11 cellular contexts compared by ENCODE assay signal in genomic region chr11:35257287-35257686, GRCh38.
DNase-seq lines count a peak whose midpoint lies in the region; ATAC-seq, FAIRE-seq and TF ChIP-seq lines count a peak whose summit lies in the region.
"Had no signal": no experiment of that assay in that cellular context is flagged by ENCODE, and none has a peak within 500 bp of the region (broad histone marks: within the 10 kb centered on the region; RNA-seq: fewer than 3 reads in every experiment).

No MANE protein-coding gene starts in this region.

- POLR2A ChIA-PET in activated CD8-positive, alpha-beta T cell treated with anti-CD3 and anti-CD28 coated beads for 36 hours (lab: Charles Lee) = interaction anchor here (1.0 kb wide), 1 partner anchor 52 kb away, joined by 3 read pairs; no protein-coding TSS in a partner anchor

- H3K27ac Mint-ChIP-seq in activated CD8-positive, alpha-beta T cell treated with anti-CD3 and anti-CD28 coated beads for 36 hours = no peak overlapping the region
- H3K27ac Mint-ChIP-seq in nephron progenitor cell = no peak overlapping the region
- H3K27ac Mint-ChIP-seq: stimulated activated naive CD8-positive, alpha-beta T cell treated with anti-CD3 and anti-CD28 coated beads, Interleukin-15, Interleukin-2, amounts not matched to agents 100 ng/mL and 50 ng/mL, for 24 hours had no signal

- no peak overlapping the region for H3K4me3 Mint-ChIP-seq in activated CD8-positive, alpha-beta T cell treated with anti-CD3 and anti-CD28 coated beads for 36 hours
- no peak overlapping the region for H3K4me3 Mint-ChIP-seq in nephron progenitor cell
- H3K4me3 Mint-ChIP-seq: stimulated activated naive CD8-positive, alpha-beta T cell treated with anti-CD3 and anti-CD28 coated beads, Interleukin-15, Interleukin-2, amounts not matched to agents 100 ng/mL and 50 ng/mL, for 24 hours had no signal

- ATAC-seq in GM19351 (IDR thresholded peaks at IDR 0.05; ENCODE audit: unreplicated experiment) (peak; percentile 100), HG03025 (IDR thresholded peaks at IDR 0.05; ENCODE audit: low FRiP score, unreplicated experiment) (peak; percentile 99)
- ATAC-seq in activated CD8-positive, alpha-beta T cell treated with anti-CD3 and anti-CD28 coated beads for 36 hours = peak; percentile 98

- H3K9me3 Mint-ChIP-seq in activated CD8-positive, alpha-beta T cell treated with anti-CD3 and anti-CD28 coated beads for 36 hours = no peaks in the 10 kb centered on the region
- H3K9me3 Mint-ChIP-seq in nephron progenitor cell = no peaks in the 10 kb centered on the region
- H3K9me3 Mint-ChIP-seq: stimulated activated naive CD8-positive, alpha-beta T cell treated with anti-CD3 and anti-CD28 coated beads, Interleukin-15, Interleukin-2, amounts not matched to agents 100 ng/mL and 50 ng/mL, for 24 hours had no signal

- no peak for TF ChIP-seq POLR2A in GM12891 (IDR thresholded peaks at IDR 0.05; ENCODE audit: low read depth, low read length)

- intact Hi-C loops in activated CD8-positive, alpha-beta T cell treated with anti-CD3 and anti-CD28 coated beads for 36 hours (cut with micrococcal nuclease) = no loop called here

- TF ChIP-seq CTCF in activated CD8-positive, alpha-beta T cell treated with anti-CD3 and anti-CD28 coated beads for 36 hours (IDR thresholded peaks at IDR 0.05) = no peak
- no peak for TF ChIP-seq CTCF in nephron progenitor cell (IDR thresholded peaks at IDR 0.05)

- peak; percentile 94 for FAIRE-seq in GM12891 (lab: Jason Lieb, UNC)
- FAIRE-seq: bronchial epithelial cell, TTC549 had no signal

- no peaks in the 10 kb centered on the region for H3K36me3 Mint-ChIP-seq in activated CD8-positive, alpha-beta T cell treated with anti-CD3 and anti-CD28 coated beads for 36 hours (ENCODE audit: low read depth)
- H3K36me3 Mint-ChIP-seq in nephron progenitor cell (ENCODE audit: low read depth) = no peaks in the 10 kb centered on the region

- H3K4me1 Mint-ChIP-seq in activated CD8-positive, alpha-beta T cell treated with anti-CD3 and anti-CD28 coated beads for 36 hours (ENCODE audit: low read depth) = peaks cover 26% of the 10 kb centered on the region
- no peaks in the 10 kb centered on the region for H3K4me1 Mint-ChIP-seq in nephron progenitor cell

- DNase-seq in GM12891 (ENCODE audit: insufficient read length, low spot score) = peak; percentile 42
- DNase-seq in activated CD8-positive, alpha-beta T cell treated with anti-CD3 and anti-CD28 coated beads for 36 hours = no peak
- DNase-seq in cerebellar nuclear complex (lab: John Stamatoyannopoulos, UW) = no peak
- no peak for DNase-seq in nephron progenitor cell
- DNase-seq in foreskin melanocyte = no peak
- no peak for DNase-seq in NCI-H2107 (lab: John Stamatoyannopoulos, UW)

- CTCF ChIA-PET in activated CD8-positive, alpha-beta T cell treated with anti-CD3 and anti-CD28 coated beads for 36 hours (lab: Charles Lee) = interaction anchor here (1.0 to 4.3 kb wide), 5 partner anchors 12 to 135 kb away, joined by 3 to 19 read pairs (median 5); no protein-coding TSS in a partner anchor

- H3K27me3 Mint-ChIP-seq in activated CD8-positive, alpha-beta T cell treated with anti-CD3 and anti-CD28 coated beads for 36 hours = peaks cover 2% of the 10 kb centered on the region
- H3K27me3 Mint-ChIP-seq in nephron progenitor cell (ENCODE audit: low read depth, poor library complexity) = no peaks in the 10 kb centered on the region

TF ChIP-seq in GM12891, 5 proteins besides CTCF, POLR2A, EP300 and RAD21:
- no peak for TF ChIP-seq TAF1 (IDR thresholded peaks at IDR 0.05; ENCODE audit: low read depth, low read length)
- TF ChIP-seq POU2F2 (IDR thresholded peaks at IDR 0.05; ENCODE audit: low read depth, low read length) = no peak
- TF ChIP-seq SPI1 (IDR thresholded peaks at IDR 0.05; ENCODE audit: low read depth, low read length) = no peak
- no peak for TF ChIP-seq PAX5 (IDR thresholded peaks at IDR 0.05; ENCODE audit: insufficient read depth, low read length, severe bottlenecking)
- no peak for TF ChIP-seq POLR2AphosphoS5 (IDR thresholded peaks at IDR 0.05; ENCODE audit: low read depth, low read length)
